1 cellular context compared by ENCODE assay signal in genomic region chr11:12556155-12556554, GRCh38.
TF ChIP-seq lines count a peak whose summit lies in the region.

No MANE protein-coding gene starts in this region.

TF ChIP-seq in IMR-90, 13 proteins besides CTCF, POLR2A, EP300 and RAD21 (continued from another document):
- no peak for TF ChIP-seq USF2 (IDR thresholded peaks at IDR 0.05; ENCODE audit: low read depth, low read length)
